In the genomic region with DNA sequence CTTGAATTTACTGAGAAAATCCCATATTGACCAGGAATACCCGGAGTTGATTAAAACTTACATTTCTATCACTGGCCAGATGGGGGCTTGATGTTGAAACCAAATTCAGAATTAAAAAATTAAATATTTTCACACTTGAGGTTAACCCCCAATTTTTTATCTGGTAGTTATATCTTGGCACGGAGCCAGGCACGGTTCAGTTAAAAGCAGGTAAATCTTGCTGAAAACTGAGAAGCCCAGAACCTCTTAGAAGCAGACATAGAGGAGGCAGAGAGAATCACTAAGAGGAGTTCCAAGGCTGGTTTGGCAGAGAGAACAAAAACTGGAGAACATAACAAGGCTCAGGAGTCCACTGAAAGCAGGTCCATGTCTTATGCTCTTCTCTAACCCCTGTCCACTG, we compare ENCODE assay signal across 23 cellular contexts.
DNase-seq lines count a peak whose midpoint lies in the region; ATAC-seq and TF ChIP-seq lines count a peak whose summit lies in the region.
"Had no signal": no experiment of that assay in that cellular context is flagged by ENCODE, and none has a peak within 500 bp of the region (broad histone marks: within the 10 kb centered on the region; RNA-seq: fewer than 3 reads in every experiment).

No MANE protein-coding gene starts in this region.

- no peaks in the 10 kb centered on the region for H3K27me3 ChIP-seq in Panc1 (ENCODE audit: control insufficient read depth, insufficient read depth, low read length)
- H3K27me3 ChIP-seq: cardiac muscle cell, neural progenitor cell had no signal

- no peaks in the 10 kb centered on the region for H3K36me3 ChIP-seq in Panc1 (ENCODE audit: control insufficient read depth, insufficient read depth, low read length)
- H3K36me3 ChIP-seq: cardiac muscle cell, neural progenitor cell, prostate gland had no signal

- peaks cover 3% of the 10 kb centered on the region for H3K36me3 Mint-ChIP-seq in nephron (ENCODE audit: low read depth)
- H3K36me3 Mint-ChIP-seq: neural progenitor cell had no signal

- POLR2A ChIA-PET in Panc1 (lab: Charles Lee): no interaction called here

- H3K27ac Mint-ChIP-seq in stimulated activated naive CD8-positive, alpha-beta T cell treated with anti-CD3 and anti-CD28 coated beads, Interleukin-15, amount 100 ng/mL, for 72 hours: peak overlapping the region; percentile 19 to 27
- peak overlapping the region; percentile 78 to 98 (median 84) for H3K27ac Mint-ChIP-seq in nephron
- H3K27ac Mint-ChIP-seq: activated CD4-positive, alpha-beta T cell treated with anti-CD3 and anti-CD28 coated beads, Interleukin-2, amount 10 ng/mL, durations not matched to agents 24 days and 14 days; activated naive CD4-positive, alpha-beta T cell treated with anti-CD3 and anti-CD28 coated beads for 36 hours; activated T-cell treated with anti-CD3 and anti-CD28 coated beads, Interleukin-2, amount 50 U/mL, for 72 hours; CD4-positive, alpha-beta T cell; neural progenitor cell had no signal

- peak; percentile 12; the same call in 1 of the 2 replicates for TF ChIP-seq CTCF in Panc1 (IDR thresholded peaks at IDR 0.05)
- TF ChIP-seq CTCF in nephron (IDR thresholded peaks at IDR 0.05; ENCODE audit: unreplicated experiment in 3 of 3): no peak

- H3K4me3 Mint-ChIP-seq in stimulated activated naive CD8-positive, alpha-beta T cell treated with anti-CD3 and anti-CD28 coated beads, Interleukin-15, amount 100 ng/mL, for 72 hours: no peak overlapping the region
- no peak overlapping the region for H3K4me3 Mint-ChIP-seq in nephron
- H3K4me3 Mint-ChIP-seq: activated CD4-positive, alpha-beta T cell treated with anti-CD3 and anti-CD28 coated beads, Interleukin-2, amount 10 ng/mL, durations not matched to agents 24 days and 14 days; activated naive CD4-positive, alpha-beta T cell treated with anti-CD3 and anti-CD28 coated beads for 36 hours; activated T-cell treated with anti-CD3 and anti-CD28 coated beads, Interleukin-2, amount 50 U/mL, for 72 hours; CD4-positive, alpha-beta T cell; neural progenitor cell had no signal

- H3K9me3 Mint-ChIP-seq in stimulated activated naive CD8-positive, alpha-beta T cell treated with anti-CD3 and anti-CD28 coated beads, Interleukin-15, amount 100 ng/mL, for 72 hours: no peaks in the 10 kb centered on the region
- peaks cover 5% of the 10 kb centered on the region for H3K9me3 Mint-ChIP-seq in nephron
- H3K9me3 Mint-ChIP-seq: activated CD4-positive, alpha-beta T cell treated with anti-CD3 and anti-CD28 coated beads, Interleukin-2, amount 10 ng/mL, durations not matched to agents 24 days and 14 days; activated naive CD4-positive, alpha-beta T cell treated with anti-CD3 and anti-CD28 coated beads for 36 hours; activated T-cell treated with anti-CD3 and anti-CD28 coated beads, Interleukin-2, amount 50 U/mL, for 72 hours; neural progenitor cell had no signal

- H3K4me1 ChIP-seq in Panc1 (ENCODE audit: control insufficient read depth, insufficient read depth, low read length): no peaks in the 10 kb centered on the region
- H3K4me1 ChIP-seq: prostate gland had no signal

- ATAC-seq in stimulated activated naive CD8-positive, alpha-beta T cell treated with anti-CD3 and anti-CD28 coated beads, Interleukin-15, amount 100 ng/mL, for 72 hours: no peak
- no peak for ATAC-seq in stimulated activated naive CD8-positive, alpha-beta T cell treated with anti-CD3 and anti-CD28 coated beads, Interleukin-15, Interleukin-2, amounts not matched to agents 100 U/mL and 50 U/mL, for 24 hours
- ATAC-seq in Panc1 (no peak), GM19351 (IDR thresholded peaks at IDR 0.05; ENCODE audit: unreplicated experiment) (no peak)
- ATAC-seq: activated T-cell treated with anti-CD3 and anti-CD28 coated beads, Interleukin-2, amount 50 U/mL, for 72 hours had no signal

- BruUV-seq in Panc1 (replicated peaks; lab: Mats Ljungman, UMichigan): no TSS peak

- CTCF ChIA-PET in Panc1 (lab: Charles Lee): no interaction called here

- intact Hi-C loops in Panc1 (cut with micrococcal nuclease; ENCODE audit: unreplicated experiment): no loop called here

- peaks cover 6% of the 10 kb centered on the region for H3K4me1 Mint-ChIP-seq in stimulated activated naive CD8-positive, alpha-beta T cell treated with anti-CD3 and anti-CD28 coated beads, Interleukin-15, amount 100 ng/mL, for 72 hours
- H3K4me1 Mint-ChIP-seq in nephron: peaks cover 74% of the 10 kb centered on the region

- no peak overlapping the region for H3K4me3 ChIP-seq in Panc1 (ENCODE audit: low read depth in 2 of 2, low read length in 2 of 2)
- H3K4me3 ChIP-seq: cardiac muscle cell, neural progenitor cell, prostate gland, SK-N-MC had no signal

- in situ Hi-C loops in Panc1 (cut with HindIII; ENCODE audit: low pct_unique_long_range_greater_than_20kb, low sequenced_read_pairs): no loop called here

- H3K27me3 Mint-ChIP-seq in stimulated activated naive CD8-positive, alpha-beta T cell treated with anti-CD3 and anti-CD28 coated beads, Interleukin-15, amount 100 ng/mL, for 72 hours: no peaks in the 10 kb centered on the region
- no peaks in the 10 kb centered on the region for H3K27me3 Mint-ChIP-seq in nephron (ENCODE audit: low read depth)
- H3K27me3 Mint-ChIP-seq: activated CD4-positive, alpha-beta T cell treated with anti-CD3 and anti-CD28 coated beads, Interleukin-2, amount 10 ng/mL, durations not matched to agents 24 days and 14 days; CD4-positive, alpha-beta T cell had no signal

- no peak overlapping the region for H3K27ac ChIP-seq in Panc1 (ENCODE audit: low read length)
- H3K27ac ChIP-seq: cardiac muscle cell, HL-60, neural progenitor cell, prostate gland, SK-N-MC had no signal

- no peak for DNase-seq in stimulated activated naive CD8-positive, alpha-beta T cell treated with anti-CD3 and anti-CD28 coated beads, Interleukin-15, amount 100 ng/mL, for 72 hours
- DNase-seq in stimulated activated naive CD8-positive, alpha-beta T cell treated with anti-CD3 and anti-CD28 coated beads, Interleukin-15, Interleukin-2, amounts not matched to agents 100 U/mL and 50 U/mL, for 24 hours: no peak
- no peak for DNase-seq in Panc1 (ENCODE audit: low read depth, low spot score)
- DNase-seq in SIG-M5 (lab: John Stamatoyannopoulos, UW): no peak
- no peak for DNase-seq in stimulated activated CD4-positive, alpha-beta T cell treated with anti-CD3 and anti-CD28 coated beads, Interleukin-4, amount 100 ng/mL, for 1 hour
- DNase-seq: activated CD4-positive, alpha-beta T cell treated with anti-CD3 and anti-CD28 coated beads, Interleukin-2, amount 10 ng/mL, durations not matched to agents 24 days and 14 days; activated naive CD4-positive, alpha-beta T cell treated with anti-CD3 and anti-CD28 coated beads for 36 hours; activated T-cell treated with anti-CD3 and anti-CD28 coated beads, Interleukin-2, amount 50 U/mL, for 72 hours; CD4-positive, alpha-beta T cell; cortex of kidney; DMS 273 treated with DMSO at 0.1 percent for 48 hours; islet precursor cell; NCI-H2081 treated with DMSO at 0.1 percent for 48 hours; NCI-H446; NK-92 treated with Interleukin-12 subunit alpha and Interleukin-12 subunit beta, amount 100 ng/mL, for 24 hours; stimulated activated CD8-positive, alpha-beta memory T cell treated with anti-CD3 and anti-CD28 coated beads, Interleukin-4, amount 100 ng/mL, for 48 hours had no signal

- no peaks in the 10 kb centered on the region for H3K9me3 ChIP-seq in Panc1 (ENCODE audit: control insufficient read depth, insufficient read depth, low read depth, low read length)
- H3K9me3 ChIP-seq: prostate gland had no signal
